ENCODE assay signal across 9 cellular contexts in the genomic region with DNA sequence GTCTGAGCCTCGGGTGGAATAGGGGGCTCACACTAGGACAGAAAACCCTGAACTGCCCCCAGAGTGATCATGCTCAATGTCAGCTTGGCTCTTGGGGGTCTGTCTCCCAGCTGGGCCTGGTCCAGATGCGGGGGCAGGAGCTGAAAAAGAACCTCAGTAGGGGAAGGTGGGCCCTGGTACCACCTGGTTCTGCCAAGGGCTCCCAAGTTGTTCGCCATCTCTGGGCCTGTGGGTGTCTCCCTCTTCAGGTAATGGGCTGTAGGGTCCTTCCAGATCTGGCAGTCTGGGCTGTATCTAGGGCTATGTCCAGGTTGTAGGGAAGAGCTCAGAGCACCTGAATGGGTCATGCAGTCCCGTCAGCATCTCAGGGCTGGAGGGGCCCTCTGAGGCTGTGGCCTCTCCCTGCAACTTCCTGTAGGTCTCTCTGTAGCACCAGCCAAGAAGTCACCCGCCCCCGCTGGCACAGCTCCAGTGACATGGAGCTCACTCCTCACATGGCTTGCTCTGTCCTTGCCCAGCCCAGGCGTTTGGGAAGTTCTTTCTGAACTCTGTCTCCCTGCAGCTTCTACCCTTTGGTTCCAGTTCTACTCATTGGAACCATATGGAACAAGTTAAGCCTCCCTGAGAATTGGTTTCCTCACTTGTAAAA. TPM values are rescaled to one million over a fixed set of nuclear protein-coding genes. Genes with fewer than 3 reads are reported as not detected.
DNase-seq lines count a peak whose midpoint lies in the region; FAIRE-seq and TF ChIP-seq lines count a peak whose summit lies in the region.
"Had no signal": no experiment of that assay in that cellular context is flagged by ENCODE, and none has a peak within 500 bp of the region (broad histone marks: within the 10 kb centered on the region; RNA-seq: fewer than 3 reads in every experiment).

No MANE protein-coding gene starts in this region.

- CTCF ChIA-PET in Caco-2 (lab: Charles Lee), result no interaction called here

- H3K36me3 Mint-ChIP-seq in Caco-2 (ENCODE audit: insufficient read depth, unreplicated experiment), result no peaks in the 10 kb centered on the region

- H3K4me1 ChIP-seq in Caco-2, result no peaks in the 10 kb centered on the region

- no peak overlapping the region for H3K27ac Mint-ChIP-seq in Caco-2 (ENCODE audit: unreplicated experiment)

- WGBS in lower leg skin, 2 donors, result 39 to 45% methylated on average over 7 of the region's 7 CpGs

- H3K4me3 ChIP-seq in lower leg skin (ENCODE audit: low read depth, poor library complexity, severe bottlenecking), result no peak overlapping the region
- no peak overlapping the region for H3K4me3 ChIP-seq in Caco-2 (ENCODE audit: low read depth, low read length)

- peak; percentile 44 for DNase-seq in NCI-H2029 (lab: John Stamatoyannopoulos, UW)
- no peak for DNase-seq in NCI-H2029 treated with DMSO at 0.1 percent for 48 hours (lab: John Stamatoyannopoulos, UW)
- peak; percentile 53 for DNase-seq in dermis blood vessel endothelial cell
- DNase-seq in lower leg skin (ENCODE audit: low spot score in 2 of 2), result peak; percentile 83 to 97
- DNase-seq in urothelium cell line (ENCODE audit: low spot score), result peak; percentile 63
- no peak for DNase-seq in NK-92 (lab: John Stamatoyannopoulos, UW; ENCODE audit: unreplicated experiment)
- no peak for DNase-seq in Caco-2
- DNase-seq in DMS79 (lab: John Stamatoyannopoulos, UW), result no peak
- DNase-seq: SIG-M5 had no signal

- H3K4me3 Mint-ChIP-seq in Caco-2 (ENCODE audit: unreplicated experiment), result no peak overlapping the region

- no peaks in the 10 kb centered on the region for H3K4me1 Mint-ChIP-seq in Caco-2 (ENCODE audit: low read depth, unreplicated experiment)

- no TSS peak for BruUV-seq in Caco-2 (replicated peaks; lab: Mats Ljungman, UMichigan)

- POLR2A ChIA-PET in Caco-2 (lab: Charles Lee), result no interaction called here

- no peaks in the 10 kb centered on the region for H3K9me3 ChIP-seq in Caco-2

- no peak for TF ChIP-seq POLR2A in lower leg skin (IDR thresholded peaks at IDR 0.05)

- H3K27me3 ChIP-seq in Caco-2 (replicated peaks; ENCODE audit: control insufficient read depth, insufficient read depth, low read length), result no peaks in the 10 kb centered on the region

- no peaks in the 10 kb centered on the region for H3K27me3 Mint-ChIP-seq in Caco-2 (ENCODE audit: insufficient read depth, unreplicated experiment)

- H3K9me3 Mint-ChIP-seq in Caco-2 (ENCODE audit: unreplicated experiment), result no peaks in the 10 kb centered on the region

- intact Hi-C loops in lower leg skin (cut with DNase I; ENCODE audit: low total_unique reads) (no loop called here), Caco-2 (cut with micrococcal nuclease; ENCODE audit: unreplicated experiment) (no loop called here)

- no peak for TF ChIP-seq CTCF in lower leg skin (IDR thresholded peaks at IDR 0.05)
- TF ChIP-seq CTCF in Caco-2 (IDR thresholded peaks at IDR 0.05; ENCODE audit: insufficient read depth in 1 of 2, low read depth in 1 of 2, low read length in 1 of 2, severe bottlenecking in 1 of 2, unreplicated experiment in 1 of 2), result no peak

- no peaks in the 10 kb centered on the region for H3K36me3 ChIP-seq in Caco-2 (ENCODE audit: control insufficient read depth, insufficient read depth, low read length)

- no peak for FAIRE-seq in urothelium cell line (lab: Jason Lieb, UNC)

RNA-seq across cellular contexts. Expression of a gene that starts 33.0 kb away (rescaled TPM):
- total RNA-seq in dermis blood vessel endothelial cell (not detected in 2 replicates), lower leg skin (10 to 100 TPM in 3 of 4 donors, 1 to 10 TPM in 1; 7.8 to 45.2 (median 29.7) TPM), Caco-2 (2022) (not detected in 2 replicates)

RNA-seq across cellular contexts. Expression of a gene that starts 39.8 kb away (rescaled TPM):
- total RNA-seq in dermis blood vessel endothelial cell, result 15.5 and 18.7 TPM in 2 replicates
- 10 to 100 TPM; 35.9 to 67.6 (median 51.4) TPM for total RNA-seq in lower leg skin
- total RNA-seq in Caco-2 (2022), result 40.2 and 41.1 TPM in 2 replicates

Comparison
In these comparisons a context has a peak if more than half of its experiments do, and no peak if none do; other contexts are left out.
1. DNase-seq: peak in NCI-H2029 (single experiment), dermis blood vessel endothelial cell (single experiment), lower leg skin (2 of 2) and urothelium cell line (single experiment); none in NCI-H2029 treated with DMSO at 0.1 percent for 48 hours (single experiment), NK-92 (single experiment), Caco-2 (0 of 2) and DMS79 (single experiment).